ENCODE assay signal across 21 cellular contexts in the genomic region with DNA sequence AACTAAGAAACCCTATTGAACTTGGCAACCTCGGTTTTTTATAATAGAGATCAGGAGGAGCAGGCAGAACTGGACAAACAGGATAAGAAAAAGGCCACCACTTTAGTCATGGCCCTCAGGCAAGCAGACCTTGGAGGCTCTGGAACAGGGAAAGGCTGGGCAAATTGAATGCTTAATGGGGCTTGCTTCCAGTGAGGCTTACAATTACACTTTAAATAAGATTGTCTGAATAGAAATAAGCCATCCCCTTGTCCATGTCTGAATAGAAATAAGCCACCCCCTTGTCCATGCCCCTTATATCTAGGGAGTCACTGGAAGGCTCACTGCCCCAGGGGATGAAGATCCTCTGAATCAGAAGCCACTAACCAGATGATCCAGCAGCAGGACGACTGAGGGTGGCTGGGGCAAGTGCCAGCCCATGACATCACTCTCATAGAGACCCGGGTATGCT. TPM values are rescaled to one million over a fixed set of nuclear protein-coding genes. Genes with fewer than 3 reads are reported as not detected.
A peak's percentile ranks its signal among the peaks of the same experiment; 100 is the strongest.
DNase-seq lines count a peak whose midpoint lies in the region; TF ChIP-seq lines count a peak whose summit lies in the region.
"Had no signal": no experiment of that assay in that cellular context is flagged by ENCODE, and none has a peak within 500 bp of the region (broad histone marks: within the 10 kb centered on the region; RNA-seq: fewer than 3 reads in every experiment).

No MANE protein-coding gene starts in this region.

- peak overlapping the region; percentile 49 for H3K27ac ChIP-seq in VCaP
- H3K27ac ChIP-seq: 22Rv1, ascending aorta, colonic mucosa, tibial artery had no signal

- peak; percentile 29 for DNase-seq in DMS53 (lab: John Stamatoyannopoulos, UW)
- DNase-seq in DMS53 treated with DMSO at 0.1 percent for 48 hours (lab: John Stamatoyannopoulos, UW; ENCODE audit: unreplicated experiment), result no peak
- DNase-seq in glomerular visceral epithelial cell (ENCODE audit: extremely low spot score), result peak; percentile 28
- peak; percentile 57 for DNase-seq in ureter (ENCODE audit: low spot score)
- DNase-seq in activated gamma-delta T cell treated with Interleukin-2 at 50 U/mL for 16 hours, result no peak
- DNase-seq in RPMI8226, result no peak
- DNase-seq in stimulated activated CD4-positive, alpha-beta T cell treated with anti-CD3 and anti-CD28 coated beads, Interleukin-1b, Interleukin-23, amount 100 ng/mL, for 48 hours, result no peak
- DNase-seq: activated CD4-positive, alpha-beta T cell treated with anti-CD3 and anti-CD28 coated beads, Interleukin-2, amount 10 ng/mL, durations not matched to agents 24 days and 14 days; activated naive CD4-positive, alpha-beta T cell treated with Interleukin-2 at 50 U/mL for 16 hours; colonic mucosa; DND-41; naive thymus-derived CD4-positive, alpha-beta T cell; NCI-H524 treated with DMSO at 0.1 percent for 48 hours; tibial artery had no signal

- no peak for TF ChIP-seq CTCF in VCaP (conservative IDR thresholded peaks at IDR 0.05)

RNA-seq across cellular contexts. Expression of a gene that starts 40.6 kb away (rescaled TPM):
- 1.6 TPM for total RNA-seq in ureter
- total RNA-seq: activated CD4-positive, alpha-beta T cell treated with anti-CD3 and anti-CD28 coated beads, Interleukin-2, amount 10 ng/mL, durations not matched to agents 24 days and 14 days; ascending aorta; endothelial cell of umbilical vein; lung; naive thymus-derived CD4-positive, alpha-beta T cell; OCI-LY7; pulmonary artery endothelial cell had no signal

RNA-seq across cellular contexts. Expression of a gene that starts 57.1 kb away (rescaled TPM):
- 25.5 TPM for total RNA-seq in ureter

Comparison
In these comparisons a context has a peak if more than half of its experiments do, and no peak if none do; other contexts are left out.
1. DNase-seq: peak in DMS53 (single experiment), glomerular visceral epithelial cell (single experiment) and ureter (single experiment); none in DMS53 treated with DMSO at 0.1 percent for 48 hours (single experiment), activated gamma-delta T cell treated with Interleukin-2 at 50 U/mL for 16 hours (single experiment), RPMI8226 (single experiment) and stimulated activated CD4-positive, alpha-beta T cell treated with anti-CD3 and anti-CD28 coated beads, Interleukin-1b, Interleukin-23, amount 100 ng/mL, for 48 hours (single experiment).